ENCODE assay signal across 9 cellular contexts in the genomic region with DNA sequence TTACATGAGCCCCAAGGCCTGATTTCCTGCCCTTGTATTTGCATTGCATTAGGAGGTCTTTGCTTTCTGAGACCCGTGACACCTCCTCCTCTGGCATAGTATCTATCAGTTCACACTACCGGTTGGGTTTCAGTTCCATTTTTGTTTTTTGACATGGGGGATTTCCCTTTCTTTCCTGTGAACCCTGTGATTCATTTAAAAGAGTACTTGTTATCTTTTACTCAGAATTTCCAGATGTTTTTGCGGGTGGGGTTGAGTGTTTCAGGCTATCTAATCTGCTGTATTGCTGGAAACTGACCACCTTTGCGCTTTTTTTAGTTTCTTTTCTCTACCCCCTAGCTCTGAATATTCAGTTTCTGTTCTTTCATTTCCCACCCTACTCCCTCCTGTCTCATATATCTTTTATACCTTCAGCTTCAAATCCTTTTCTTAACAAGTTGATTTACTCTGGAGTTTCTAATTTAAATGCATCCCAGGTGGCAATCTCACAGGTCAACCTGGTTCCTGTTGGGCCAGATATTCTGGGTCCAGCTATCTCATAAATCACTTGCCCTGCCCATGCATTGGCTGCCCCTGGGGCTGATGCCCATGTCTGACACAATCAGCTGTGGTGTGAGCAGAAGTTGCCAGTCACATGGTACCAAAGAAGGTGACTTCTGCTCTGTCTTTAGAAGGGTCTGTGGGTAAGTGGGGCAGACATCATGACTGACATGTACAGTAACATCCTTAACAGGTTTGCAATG. TPM values are rescaled to one million over a fixed set of nuclear protein-coding genes. Genes with fewer than 3 reads are reported as not detected.
DNase-seq lines count a peak whose midpoint lies in the region; ATAC-seq lines count a peak whose summit lies in the region.
"Had no signal": no experiment of that assay in that cellular context is flagged by ENCODE, and none has a peak within 500 bp of the region (broad histone marks: within the 10 kb centered on the region; RNA-seq: fewer than 3 reads in every experiment).

No MANE protein-coding gene starts in this region.

- intact Hi-C loops in right cardiac atrium (cut with DNase I), result no loop called here

- peaks cover 0 to 2% of the 10 kb centered on the region in 2 donors for H3K9me3 Mint-ChIP-seq in stimulated activated naive B cell treated with anti-CD40 and anti-IgM and Interleukin-4, amounts not matched to agents 10 μg/mL and 1 μg/mL and 100 μg/mL, for 72 hours

- H4K20me1 ChIP-seq in BLaER1, result no peaks in the 10 kb centered on the region

- H3K27me3 Mint-ChIP-seq in stimulated activated naive B cell treated with anti-CD40 and anti-IgM and Interleukin-4, amounts not matched to agents 10 μg/mL and 1 μg/mL and 100 μg/mL, for 72 hours, result no peaks in the 10 kb centered on the region

- peak overlapping the region; percentile 54 to 67 for H3K4me3 Mint-ChIP-seq in stimulated activated naive B cell treated with anti-CD40 and anti-IgM and Interleukin-4, amounts not matched to agents 10 μg/mL and 1 μg/mL and 100 μg/mL, for 72 hours

- H3K27ac ChIP-seq in BLaER1 (peak overlapping the region; percentile 33; the same call in 1 of the 2 replicates), right cardiac atrium (ENCODE audit: low read length) (peak overlapping the region; percentile 67)
- H3K27ac ChIP-seq: cardiac muscle cell had no signal

- no peaks in the 10 kb centered on the region for H3K9me3 ChIP-seq in BLaER1
- no peaks in the 10 kb centered on the region for H3K9me3 ChIP-seq in right cardiac atrium (ENCODE audit: control insufficient read depth, low read length)

- H3K4me3 ChIP-seq in BLaER1, result peak overlapping the region; percentile 8; the same call in 1 of the 2 replicates
- H3K4me3 ChIP-seq in right cardiac atrium (ENCODE audit: low read length), result no peak overlapping the region
- H3K4me3 ChIP-seq: cardiac muscle cell had no signal

- 19% methylated on average over 4 of the region's 4 CpGs for WGBS in right cardiac atrium

- H3K9ac ChIP-seq in BLaER1, result no peak overlapping the region; the same call in 1 of the 2 replicates

- DNase-seq in activated CD4-positive, alpha-beta T cell treated with anti-CD3 and anti-CD28 coated beads, Interleukin-2, amount 50 U/mL, for 1 hour, result peak; percentile 18
- DNase-seq in right cardiac atrium (no peak), NCI-H2029 (lab: John Stamatoyannopoulos, UW) (no peak), mucosa of gallbladder (ENCODE audit: low spot score) (no peak)
- DNase-seq in stimulated activated naive B cell treated with anti-CD40 and anti-IgM and Interleukin-4, amounts not matched to agents 10 μg/mL and 1 μg/mL and 100 μg/mL, for 72 hours, result peak; percentile 75

- ATAC-seq in GM19467 (IDR thresholded peaks at IDR 0.05; ENCODE audit: unreplicated experiment), result peak; percentile 72
- ATAC-seq in HG03558 (IDR thresholded peaks at IDR 0.05; ENCODE audit: extremely low read depth, unreplicated experiment), result peak; percentile 64
- peak; percentile 65 to 88 for ATAC-seq in right cardiac atrium
- ATAC-seq in stimulated activated naive B cell treated with anti-CD40 and anti-IgM and Interleukin-4, amounts not matched to agents 10 μg/mL and 1 μg/mL and 100 μg/mL, for 72 hours (replicated peaks), result peak; percentile 82

- peaks cover 66% of the 10 kb centered on the region for H3K4me1 ChIP-seq in BLaER1
- H3K4me1 ChIP-seq in right cardiac atrium (ENCODE audit: control insufficient read depth, insufficient read depth, low read length), result peaks cover 2% of the 10 kb centered on the region

- H3K27me3 ChIP-seq in BLaER1 (no peaks in the 10 kb centered on the region), right cardiac atrium (ENCODE audit: control insufficient read depth, insufficient read depth) (no peaks in the 10 kb centered on the region)
- H3K27me3 ChIP-seq: cardiac muscle cell had no signal

- H3K36me3 ChIP-seq in BLaER1, result no peaks in the 10 kb centered on the region
- H3K36me3 ChIP-seq: cardiac muscle cell had no signal

- peak overlapping the region; percentile 63 for H3K4me2 ChIP-seq in BLaER1

- H3K27ac Mint-ChIP-seq in stimulated activated naive B cell treated with anti-CD40 and anti-IgM and Interleukin-4, amounts not matched to agents 10 μg/mL and 1 μg/mL and 100 μg/mL, for 72 hours, result peak overlapping the region; percentile 97

- peaks cover 29 to 90% of the 10 kb centered on the region in 2 donors for H3K4me1 Mint-ChIP-seq in stimulated activated naive B cell treated with anti-CD40 and anti-IgM and Interleukin-4, amounts not matched to agents 10 μg/mL and 1 μg/mL and 100 μg/mL, for 72 hours

- peaks cover 5% of the 10 kb centered on the region in 2 donors for H3K36me3 Mint-ChIP-seq in stimulated activated naive B cell treated with anti-CD40 and anti-IgM and Interleukin-4, amounts not matched to agents 10 μg/mL and 1 μg/mL and 100 μg/mL, for 72 hours

RNA-seq across cellular contexts. Expression of gene NCOA3, which starts 14.3 kb away (rescaled TPM):
- total RNA-seq in right cardiac atrium, result 10 to 100 TPM; 21.0 to 27.2 (median 22.6) TPM
- polyA plus RNA-seq in right cardiac atrium, result 6.7 TPM
- 30.9 TPM for total RNA-seq in mucosa of gallbladder

Comparison
In these comparisons a context has a peak if more than half of its experiments do, and no peak if none do; other contexts are left out.
1. DNase-seq: peak in activated CD4-positive, alpha-beta T cell treated with anti-CD3 and anti-CD28 coated beads, Interleukin-2, amount 50 U/mL, for 1 hour (single experiment) and stimulated activated naive B cell treated with anti-CD40 and anti-IgM and Interleukin-4, amounts not matched to agents 10 μg/mL and 1 μg/mL and 100 μg/mL, for 72 hours (single experiment); none in right cardiac atrium (0 of 3), NCI-H2029 (single experiment) and mucosa of gallbladder (single experiment).
2. Peak in every context shown above with its lines, with median percentiles within 50 percentile points of each other: ATAC-seq.